In genomic region chr19:3368848-3369336, GRCh38 we compare ENCODE assay signal across 8 cellular contexts. TPM values are rescaled to one million over a fixed set of nuclear protein-coding genes. Genes with fewer than 3 reads are reported as not detected.
DNase-seq lines count a peak whose midpoint lies in the region; ATAC-seq and TF ChIP-seq lines count a peak whose summit lies in the region.

No MANE protein-coding gene starts in this region.

- H3K4me3 ChIP-seq in DND-41 (ENCODE audit: low read depth in 1 of 2, low read length in 2 of 2), result no peak overlapping the region
- H3K4me3 ChIP-seq in Panc1 (ENCODE audit: low read depth in 2 of 2, low read length in 2 of 2), result peak overlapping the region; percentile 54 to 69
- H3K4me3 ChIP-seq in epithelial cell of proximal tubule (ENCODE audit: low read depth, low read length), result peak overlapping the region; percentile 96
- peak overlapping the region; percentile 79 to 99 for H3K4me3 ChIP-seq in prostate gland

- H3K27me3 ChIP-seq in DND-41 (ENCODE audit: insufficient read depth, low read length, poor library complexity), result no peaks in the 10 kb centered on the region
- H3K27me3 ChIP-seq in Panc1 (ENCODE audit: control insufficient read depth, insufficient read depth, low read length), result no peaks in the 10 kb centered on the region
- H3K27me3 ChIP-seq in prostate gland (replicated peaks; ENCODE audit: insufficient read depth), result no peaks in the 10 kb centered on the region

- TF ChIP-seq POLR2A in prostate gland (IDR thresholded peaks at IDR 0.05), result no peak

- no peaks in the 10 kb centered on the region for H3K36me3 ChIP-seq in DND-41 (ENCODE audit: insufficient read depth, low read length)
- H3K36me3 ChIP-seq in Panc1 (ENCODE audit: control insufficient read depth, insufficient read depth, low read length), result no peaks in the 10 kb centered on the region
- no peaks in the 10 kb centered on the region for H3K36me3 ChIP-seq in prostate gland

- POLR2A ChIA-PET in Panc1 (lab: Charles Lee), result interaction anchor here (0.6 kb wide), 2 partner anchors 15 to 1453 kb away, joined by 3 to 16 read pairs; no protein-coding TSS in a partner anchor

- intact Hi-C loops in Panc1 (cut with micrococcal nuclease; ENCODE audit: unreplicated experiment), result no loop called here
- intact Hi-C loops in prostate gland (cut with DNase I), result loop anchor here (5.0 kb wide), 1 partner anchor 38 kb away; no protein-coding TSS in a partner anchor

- H3K79me2 ChIP-seq in DND-41 (ENCODE audit: insufficient read depth, low read length), result peaks cover 83% of the 10 kb centered on the region

- DNase-seq in DND-41 (no peak), Panc1 (ENCODE audit: low read depth, low spot score) (no peak), epithelial cell of proximal tubule (ENCODE audit: low read depth) (no peak), prostate gland (ENCODE audit: low spot score) (no peak), NCI-H146 treated with DMSO at 0.1 percent for 48 hours (lab: John Stamatoyannopoulos, UW; ENCODE audit: unreplicated experiment) (no peak), HuH-7 (ENCODE audit: low spot score) (no peak), GDM1 (lab: John Stamatoyannopoulos, UW) (no peak), NCI-H2227 treated with DMSO at 0.1 percent for 48 hours (lab: John Stamatoyannopoulos, UW) (no peak)

- peak overlapping the region; percentile 75; the same call in 1 of the 2 replicates for H3K4me2 ChIP-seq in DND-41 (ENCODE audit: insufficient read depth, low read length)

- CTCF ChIA-PET in Panc1 (lab: Charles Lee), result no interaction called here

- H3K9ac ChIP-seq in DND-41 (ENCODE audit: low read depth, low read length), result no peak overlapping the region

- 16% methylated on average over 4 of the region's 4 CpGs for WGBS in prostate gland

- no TSS peak for BruUV-seq in Panc1 (replicated peaks; lab: Mats Ljungman, UMichigan)

- H3K4me1 ChIP-seq in DND-41 (ENCODE audit: insufficient read depth, low read length), result peaks cover 26% of the 10 kb centered on the region
- peaks cover 55% of the 10 kb centered on the region for H3K4me1 ChIP-seq in Panc1 (ENCODE audit: control insufficient read depth, insufficient read depth, low read length)
- H3K4me1 ChIP-seq in prostate gland (replicated peaks), result peaks cover 18% of the 10 kb centered on the region

- H3K9me3 ChIP-seq in DND-41 (ENCODE audit: insufficient read depth, low read length, severe bottlenecking), result no peaks in the 10 kb centered on the region
- H3K9me3 ChIP-seq in Panc1 (ENCODE audit: control insufficient read depth, insufficient read depth, low read depth, low read length), result no peaks in the 10 kb centered on the region
- H3K9me3 ChIP-seq in prostate gland, result no peaks in the 10 kb centered on the region

- in situ Hi-C loops in Panc1 (cut with HindIII; ENCODE audit: low pct_unique_long_range_greater_than_20kb, low sequenced_read_pairs), result no loop called here

- ATAC-seq in DND-41 (ENCODE audit: insufficient read depth, low read depth), result no peak
- ATAC-seq in Panc1, result no peak

- peaks cover 58% of the 10 kb centered on the region for H4K20me1 ChIP-seq in DND-41 (ENCODE audit: insufficient read depth, low read length)

- no peak overlapping the region for H2AFZ ChIP-seq in DND-41 (ENCODE audit: low read depth, low read length)

- TF ChIP-seq CTCF in DND-41 (IDR thresholded peaks at IDR 0.05; ENCODE audit: borderline replicate concordance, extremely low read depth, low read length, poor library complexity, severe bottlenecking), result no peak
- no peak for TF ChIP-seq CTCF in Panc1 (IDR thresholded peaks at IDR 0.05)
- TF ChIP-seq CTCF in epithelial cell of proximal tubule (conservative IDR thresholded peaks at IDR 0.05; ENCODE audit: low read depth, low read length), result no peak
- no peak for TF ChIP-seq CTCF in prostate gland (IDR thresholded peaks at IDR 0.05)

- H3K27ac ChIP-seq in DND-41 (ENCODE audit: low read length), result no peak overlapping the region
- peak overlapping the region; percentile 90 for H3K27ac ChIP-seq in Panc1 (ENCODE audit: low read length)
- H3K27ac ChIP-seq in prostate gland, result peak overlapping the region; percentile 96 to 100

RNA-seq across cellular contexts. Expression of gene NFIC, which starts 2.5 kb away (rescaled TPM):
- total RNA-seq in Panc1 (2021; ENCODE audit: unreplicated experiment) (120 TPM), epithelial cell of proximal tubule (16.8 and 31.2 TPM in 2 replicates), prostate gland (100 to 1,000 TPM; 160 to 168 TPM)
- 56.0 TPM for polyA plus RNA-seq in Panc1 (2012; ENCODE audit: insufficient read length)

Comparison
In these comparisons a context has a peak if more than half of its experiments do, and no peak if none do; other contexts are left out.
1. H3K4me3 ChIP-seq: peak in Panc1 (2 of 2), epithelial cell of proximal tubule (single experiment) and prostate gland (2 of 2); none in DND-41 (0 of 2).